In genomic region chr6:46985943-46986342, GRCh38 we compare ENCODE assay signal across 22 cellular contexts. TPM values are rescaled to one million over a fixed set of nuclear protein-coding genes. Genes with fewer than 3 reads are reported as not detected.
DNase-seq lines count a peak whose midpoint lies in the region; ATAC-seq, FAIRE-seq and TF ChIP-seq lines count a peak whose summit lies in the region.
"Had no signal": no experiment of that assay in that cellular context is flagged by ENCODE, and none has a peak within 500 bp of the region (broad histone marks: within the 10 kb centered on the region; RNA-seq: fewer than 3 reads in every experiment).

No MANE protein-coding gene starts in this region.

- no peaks in the 10 kb centered on the region for H3K9me2 ChIP-seq in PC-9 (ENCODE audit: insufficient read depth)

- FAIRE-seq in endothelial cell of umbilical vein (lab: Jason Lieb, UNC) (no peak), HTR-8/SVneo (lab: Jason Lieb, UNC) (no peak)

- H3K14ac ChIP-seq in mesenchymal stem cell (ENCODE audit: low read length in 2 of 2): no peak overlapping the region

- CTCF ChIA-PET in PC-9 (lab: Charles Lee): interaction anchor here (0.6 kb wide), 2 partner anchors 45 to 201 kb away, joined by 3 to 4 read pairs; no protein-coding TSS in a partner anchor
- CTCF ChIA-PET in endothelial cell of umbilical vein (lab: Charles Lee): interaction anchor here (0.7 to 3.0 kb wide), 6 partner anchors 13 to 137 kb away, joined by 3 to 23 read pairs (median 5); no protein-coding TSS in a partner anchor

- H2BK15ac ChIP-seq in mesenchymal stem cell (ENCODE audit: low read depth, poor library complexity, severe bottlenecking): no peak overlapping the region

- TF ChIP-seq POLR2A in endothelial cell of umbilical vein (IDR thresholded peaks at IDR 0.05; ENCODE audit: low read depth, low read length): no peak

- DNase-seq in ELR (ENCODE audit: low read depth): peak; percentile 76
- DNase-seq in PC-9: peak; percentile 14 to 65
- peak; percentile 50 for DNase-seq in endothelial cell of umbilical vein (ENCODE audit: low read depth, low spot score)
- DNase-seq in mesenchymal stem cell: peak; percentile 42
- DNase-seq in Kasumi-1 (lab: John Stamatoyannopoulos, UW): no peak
- DNase-seq in HTR-8/SVneo (ENCODE audit: insufficient read length, low spot score): no peak
- DNase-seq in H7: no peak
- DNase-seq: activated CD4-positive, alpha-beta T cell treated with anti-CD3 and anti-CD28 coated beads, Interleukin-2, amount 50 U/mL, for 1 hour; activated CD8-positive, alpha-beta memory T cell treated with anti-CD3 and anti-CD28 coated beads, Interleukin-2, amount 50 U/mL, for 4 hours; activated gamma-delta T cell; amniotic stem cell; CD4-positive, CD25-positive, alpha-beta regulatory T cell; endodermal cell; NCI-H1105 treated with DMSO at 0.1 percent for 48 hours; NCI-H2081 treated with DMSO at 0.1 percent for 48 hours; NCI-H524 treated with DMSO at 0.1 percent for 48 hours had no signal

- H2BK5ac ChIP-seq in mesenchymal stem cell (ENCODE audit: low read depth, low read length, poor library complexity, severe bottlenecking): no peak overlapping the region

- intact Hi-C loops in PC-9 (cut with micrococcal nuclease; ENCODE audit: unreplicated experiment) (loop anchor here (1.0 to 5.0 kb wide), 2 partner anchors 137 to 204 kb away; no protein-coding TSS in a partner anchor), endothelial cell of umbilical vein (cut with micrococcal nuclease) (no loop called here)

- BruUV-seq in PC-9 (replicated peaks; lab: Mats Ljungman, UMichigan) (no TSS peak), endothelial cell of umbilical vein (replicated peaks; lab: Mats Ljungman, UMichigan) (no TSS peak)

- H2AK5ac ChIP-seq in mesenchymal stem cell (ENCODE audit: low read length, severe bottlenecking): no peak overlapping the region

- peaks cover 26% of the 10 kb centered on the region for H3F3A ChIP-seq in PC-9 (ENCODE audit: insufficient read depth, low read depth)

- no peaks in the 10 kb centered on the region for H4K20me1 ChIP-seq in PC-9 (ENCODE audit: insufficient read depth)
- H4K20me1 ChIP-seq in endothelial cell of umbilical vein (replicated peaks; ENCODE audit: control insufficient read depth, extremely low read depth, insufficient read depth, low read length): no peaks in the 10 kb centered on the region

- H3K79me2 ChIP-seq in PC-9 (ENCODE audit: low read depth): no peaks in the 10 kb centered on the region
- H3K79me2 ChIP-seq in endothelial cell of umbilical vein (ENCODE audit: control insufficient read depth, insufficient read depth, low read length): no peaks in the 10 kb centered on the region

- no peaks in the 10 kb centered on the region for H3K79me1 ChIP-seq in mesenchymal stem cell (replicated peaks; ENCODE audit: low read length, poor library complexity, severe bottlenecking)

- ATAC-seq in SK-N-SH treated with all-trans-retinoic acid at 6 μM for 48 hours: no peak

- POLR2A ChIA-PET in PC-9 (lab: Charles Lee; ENCODE audit: unreplicated experiment): no interaction called here
- POLR2A ChIA-PET in endothelial cell of umbilical vein (lab: Charles Lee): no interaction called here

- no peak overlapping the region for H4K8ac ChIP-seq in mesenchymal stem cell (ENCODE audit: low read length)

- no peak overlapping the region for H2BK120ac ChIP-seq in mesenchymal stem cell (ENCODE audit: low read depth, low read length)

- H2AFZ ChIP-seq in PC-9 (no peak overlapping the region), endothelial cell of umbilical vein (ENCODE audit: low read depth, low read length) (no peak overlapping the region), mesenchymal stem cell (ENCODE audit: low read depth, low read length) (no peak overlapping the region)

- 58% methylated on average over 3 of the region's 3 CpGs for WGBS in mesenchymal stem cell

- H2BK12ac ChIP-seq in mesenchymal stem cell (ENCODE audit: low read length in 2 of 2): no peak overlapping the region

- no peak overlapping the region for H4K91ac ChIP-seq in mesenchymal stem cell (ENCODE audit: low read length)

- H3K4me1 ChIP-seq in PC-9 (replicated peaks; ENCODE audit: insufficient read depth) (peaks cover 76% of the 10 kb centered on the region), endothelial cell of umbilical vein (ENCODE audit: control insufficient read depth, extremely low read depth, insufficient read depth, low read length) (peaks cover 36% of the 10 kb centered on the region), mesenchymal stem cell (ENCODE audit: control insufficient read depth, insufficient read depth, low read depth, low read length) (peaks cover 3% of the 10 kb centered on the region)

- H3K36me3 ChIP-seq in PC-9 (ENCODE audit: low read depth): no peaks in the 10 kb centered on the region
- H3K36me3 ChIP-seq in endothelial cell of umbilical vein (ENCODE audit: control insufficient read depth in 2 of 2, extremely low read depth in 1 of 2, insufficient read depth in 2 of 2, low read length in 2 of 2): no peaks in the 10 kb centered on the region
- no peaks in the 10 kb centered on the region for H3K36me3 ChIP-seq in mesenchymal stem cell (ENCODE audit: control insufficient read depth in 1 of 2, insufficient read depth in 2 of 2, low read depth in 1 of 2, low read length in 2 of 2)
- H3K36me3 ChIP-seq in H7 (replicated peaks; ENCODE audit: control insufficient read depth, insufficient read depth, low read length): no peaks in the 10 kb centered on the region

- H3K27ac ChIP-seq in PC-9: 0 out of 2 replicates have a peak overlapping the region, but pooled peaks have one; percentile 21
- peak overlapping the region; percentile 12 for H3K27ac ChIP-seq in endothelial cell of umbilical vein (ENCODE audit: insufficient read depth, low read depth, low read length)
- H3K27ac ChIP-seq in mesenchymal stem cell (ENCODE audit: low read length, poor library complexity, severe bottlenecking): no peak overlapping the region
- H3K27ac ChIP-seq: KMS-11 had no signal

- no peak overlapping the region for H3K4ac ChIP-seq in mesenchymal stem cell (ENCODE audit: low read depth in 1 of 2, low read length in 2 of 2)

- H3K23ac ChIP-seq in mesenchymal stem cell (ENCODE audit: low read length in 2 of 2): no peak overlapping the region

- peak overlapping the region; percentile 40; the same call in 1 of the 2 replicates for H3K4me2 ChIP-seq in PC-9
- H3K4me2 ChIP-seq in endothelial cell of umbilical vein (ENCODE audit: insufficient read depth, low read length): no peak overlapping the region
- H3K4me2 ChIP-seq in mesenchymal stem cell (ENCODE audit: low read length, poor library complexity, severe bottlenecking): no peak overlapping the region
- H3K4me2 ChIP-seq: KMS-11 had no signal

- H3K9me3 ChIP-seq in PC-9 (ENCODE audit: insufficient read depth, low read depth) (peaks cover 3% of the 10 kb centered on the region; the same call in 1 of the 2 replicates), endothelial cell of umbilical vein (replicated peaks; ENCODE audit: control insufficient read depth, insufficient read depth, low read length) (no peaks in the 10 kb centered on the region), mesenchymal stem cell (ENCODE audit: control insufficient read depth, low read length) (no peaks in the 10 kb centered on the region)

- TF ChIP-seq CTCF in PC-9 (conservative IDR thresholded peaks at IDR 0.05) (no peak), endothelial cell of umbilical vein (IDR thresholded peaks at IDR 0.05; ENCODE audit: extremely low read depth in 1 of 2, insufficient read depth in 1 of 2, low read depth in 1 of 2, low read length in 2 of 2) (no peak)

- no peak overlapping the region for H3K18ac ChIP-seq in mesenchymal stem cell (ENCODE audit: low read depth in 1 of 2, low read length in 2 of 2)

- dilution Hi-C loops in endothelial cell of umbilical vein (cut with MboI; ENCODE audit: extremely low pct_ligation_motif_present, low sequenced_read_pairs): no loop called here

- H3K27me3 ChIP-seq in PC-9 (ENCODE audit: insufficient read depth, low read depth) (no peaks in the 10 kb centered on the region), endothelial cell of umbilical vein (ENCODE audit: control insufficient read depth in 2 of 2, insufficient read depth in 2 of 2, low read length in 2 of 2) (no peaks in the 10 kb centered on the region), mesenchymal stem cell (ENCODE audit: control insufficient read depth in 1 of 2, insufficient read depth in 1 of 2, low read length in 2 of 2) (no peaks in the 10 kb centered on the region), H7 (ENCODE audit: control insufficient read depth, insufficient read depth, low read length) (no peaks in the 10 kb centered on the region)

- H3K9ac ChIP-seq in endothelial cell of umbilical vein (replicated peaks; ENCODE audit: extremely low read depth, insufficient read depth, low read length): no peak overlapping the region
- no peak overlapping the region for H3K9ac ChIP-seq in mesenchymal stem cell (ENCODE audit: low read length)
- H3K9ac ChIP-seq: KMS-11 had no signal

- H3K9me1 ChIP-seq in endothelial cell of umbilical vein (replicated peaks; ENCODE audit: control insufficient read depth, extremely low read depth, insufficient read depth, low read length): no peaks in the 10 kb centered on the region

- H3K4me3 ChIP-seq in PC-9 (no peak overlapping the region), endothelial cell of umbilical vein (replicated peaks in 1 of 3; ENCODE audit: insufficient read depth in 1 of 3, low read depth in 1 of 3, low read length in 3 of 3) (no peak overlapping the region), mesenchymal stem cell (ENCODE audit: insufficient read depth in 1 of 2, low read depth in 1 of 2, low read length in 2 of 2) (no peak overlapping the region), H7 (ENCODE audit: insufficient read depth, low read depth, low read length) (no peak overlapping the region)

TF ChIP-seq in endothelial cell of umbilical vein, 7 proteins besides CTCF, POLR2A, EP300 and RAD21 (continues in another document):
- no peak for TF ChIP-seq GATA2 (IDR thresholded peaks at IDR 0.05; ENCODE audit: insufficient read depth, insufficient read length, low read depth, low read length)

RNA-seq across cellular contexts. Expression of gene ADGRF1, which starts 56.2 kb away (rescaled TPM):
- total RNA-seq in PC-9 (2021) (112 and 162 TPM in 2 replicates), endothelial cell of umbilical vein (not detected in 2 replicates)
- not detected in 2 replicates for polyA plus RNA-seq in endothelial cell of umbilical vein
- not detected in 2 replicates for polyA plus RNA-seq in endothelial cell of umbilical vein (2011; cell fraction: cytosol; rRNA removed)
- polyA plus RNA-seq in endothelial cell of umbilical vein (2011; cell fraction: nucleus; rRNA removed): not detected in 2 replicates
- not detected in 2 replicates for polyA plus RNA-seq in endothelial cell of umbilical vein (2012)
- not detected in 2 replicates for polyA minus RNA-seq in endothelial cell of umbilical vein
- polyA minus RNA-seq in endothelial cell of umbilical vein (2011; cell fraction: cytosol; rRNA and poly(A)+ RNA removed): not detected
- polyA minus RNA-seq in endothelial cell of umbilical vein (2011; cell fraction: nucleus; rRNA and poly(A)+ RNA removed): not detected in 2 replicates
- 0.01 TPM for polyA plus RNA-seq in mesenchymal stem cell (2013, experiment 1 of 2)
- polyA plus RNA-seq in mesenchymal stem cell (2013, experiment 2 of 2): 0.04 TPM
- not detected in 2 replicates for total RNA-seq in H7 (2014; rRNA removed; shearing (Covaris generic))
- total RNA-seq: CD4-positive, CD25-positive, alpha-beta regulatory T cell; chondrocyte; endodermal cell; liver; T-helper 1 cell treated with Interleukin-12 subunit alpha and Interleukin-12 subunit beta and Interleukin-4 antibody, amounts not matched to agents 30 ng/mL and 1 ng/mL, for 36 hours had no signal
- polyA plus RNA-seq: AG04450; CD4-positive, CD25-positive, alpha-beta regulatory T cell had no signal

Comparison
In these comparisons a context has a peak if more than half of its experiments do, and no peak if none do; other contexts are left out.
1. DNase-seq: peak in ELR (single experiment), PC-9 (2 of 2), endothelial cell of umbilical vein (single experiment) and mesenchymal stem cell (single experiment); none in Kasumi-1 (0 of 2), HTR-8/SVneo (single experiment) and H7 (single experiment).
2. RNA of gene ADGRF1, which starts 56.2 kb away (total RNA-seq): 112 to 162 TPM in PC-9; not detected in endothelial cell of umbilical vein and not detected in H7; every median in the first group is over 100 times any median in the second.